In genomic region chr5:982377-983237, GRCh38 we compare ENCODE assay signal across 2 cellular contexts.
TF ChIP-seq lines count a peak whose summit lies in the region.

No MANE protein-coding gene starts in this region.

TF ChIP-seq in HEK293T, 16 proteins besides CTCF, POLR2A, EP300 and RAD21 (continued from another document):
- no peak for TF ChIP-seq FOXA1 (IDR thresholded peaks at IDR 0.05)
- TF ChIP-seq FOXK2 (IDR thresholded peaks at IDR 0.05), result no peak
TF ChIP-seq in HEK293T: peak in this region for 0.

TF ChIP-seq in HepG2, 621 proteins besides CTCF, POLR2A, EP300 and RAD21 (continued from another document):
- TF ChIP-seq PATZ1 (CRISPR knock-in tag; IDR thresholded peaks at IDR 0.05), result 0 out of 2 replicates have a peak, but pooled peaks have one; percentile 21
- 0 out of 2 replicates have a peak, but pooled peaks have one; percentile 27 for TF ChIP-seq STAG1 (CRISPR knock-in tag; IDR thresholded peaks at IDR 0.05)
